In the genomic region with DNA sequence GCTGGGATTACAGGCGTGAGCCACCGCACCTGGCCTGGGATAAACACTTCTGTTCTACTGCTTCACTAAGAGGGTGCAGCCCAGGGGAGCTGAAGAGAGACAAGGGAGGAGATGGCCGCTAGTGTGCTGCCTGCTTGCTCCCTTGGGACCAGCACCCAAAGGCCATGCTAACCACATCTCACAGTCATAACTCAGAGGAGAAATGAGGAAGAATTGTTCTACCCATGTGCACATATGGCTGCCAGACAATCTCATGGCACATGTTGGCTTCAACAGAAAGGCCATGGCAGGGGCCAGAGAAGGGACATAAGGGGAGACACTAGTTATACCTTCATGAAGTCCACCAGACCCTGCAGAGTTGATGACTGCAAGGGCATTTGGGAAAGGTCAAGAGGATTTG, we compare ENCODE assay signal across 18 cellular contexts. TPM values are rescaled to one million over a fixed set of nuclear protein-coding genes. Genes with fewer than 3 reads are reported as not detected.
A peak's percentile ranks its signal among the peaks of the same experiment; 100 is the strongest.
DNase-seq lines count a peak whose midpoint lies in the region; ATAC-seq, FAIRE-seq and TF ChIP-seq lines count a peak whose summit lies in the region.
"Had no signal": no experiment of that assay in that cellular context is flagged by ENCODE, and none has a peak within 500 bp of the region (broad histone marks: within the 10 kb centered on the region; RNA-seq: fewer than 3 reads in every experiment).

No MANE protein-coding gene starts in this region.

- DNase-seq in NOMO-1 treated with dmso at 0.1 percent for 144 hours (lab: John Stamatoyannopoulos, UW; ENCODE audit: unreplicated experiment) (no peak), NCI-H774 (lab: John Stamatoyannopoulos, UW) (no peak), pancreas (no peak), lower leg skin (ENCODE audit: low spot score in 2 of 2) (no peak)
- DNase-seq: aorta, left colon, NCI-H1694 treated with DMSO at 0.1 percent for 48 hours, NCI-H82, trophoblast cell had no signal

- no peak for TF ChIP-seq POLR2A in lower leg skin (IDR thresholded peaks at IDR 0.05)

- peak; percentile 61 for ATAC-seq in GM18499 (IDR thresholded peaks at IDR 0.05; ENCODE audit: insufficient read depth, unreplicated experiment)
- ATAC-seq in GM19452 (IDR thresholded peaks at IDR 0.05; ENCODE audit: unreplicated experiment): peak; percentile 90
- peak; percentile 77 for ATAC-seq in HG02798 (IDR thresholded peaks at IDR 0.05; ENCODE audit: poor library complexity, unreplicated experiment)
- ATAC-seq in HG03432 (IDR thresholded peaks at IDR 0.05; ENCODE audit: unreplicated experiment): peak; percentile 88
- no peak for ATAC-seq in pancreas
- ATAC-seq: left colon had no signal

- H3K4me1 ChIP-seq in pancreas: no peaks in the 10 kb centered on the region

- no peak for FAIRE-seq in pancreas (lab: Jason Lieb, UNC)
- FAIRE-seq: H1 had no signal

- intact Hi-C loops in pancreas (cut with DNase I): no loop called here
- intact Hi-C loops in lower leg skin (cut with DNase I; ENCODE audit: low total_unique reads): no loop called here

- H3K27me3 ChIP-seq in pancreas: no peaks in the 10 kb centered on the region
- H3K27me3 ChIP-seq: SJSA1 had no signal

- no peak overlapping the region for H3K27ac ChIP-seq in pancreas
- H3K27ac ChIP-seq: SJSA1, skin epidermis, VCaP had no signal

- no peaks in the 10 kb centered on the region for H3K9me3 ChIP-seq in pancreas
- H3K9me3 ChIP-seq: SJSA1 had no signal

- WGBS in pancreas, 2 donors: 94 to 100% methylated on average over 3 of the region's 3 CpGs
- WGBS in lower leg skin, 2 donors: 97 to 98% methylated on average over 3 of the region's 3 CpGs

- H3K4me3 ChIP-seq in pancreas (no peak overlapping the region), lower leg skin (ENCODE audit: low read depth, poor library complexity, severe bottlenecking) (no peak overlapping the region)
- H3K4me3 ChIP-seq: SJSA1, skin epidermis had no signal

- no peaks in the 10 kb centered on the region for H3K36me3 ChIP-seq in pancreas

- TF ChIP-seq CTCF in pancreas (IDR thresholded peaks at IDR 0.05) (no peak), lower leg skin (IDR thresholded peaks at IDR 0.05) (no peak)

RNA-seq across cellular contexts. Expression of gene CLDN22, which starts 22.4 kb away (rescaled TPM):
- total RNA-seq in pancreas (not detected), lower leg skin (not detected)
- under 1 TPM in 1 of 2 donors, not detected in 1; 0.02 TPM for polyA plus RNA-seq in pancreas
- total RNA-seq: A172, aorta, H1, left colon, SJSA1 had no signal
- polyA plus RNA-seq: aorta, H1 had no signal

RNA-seq across cellular contexts. Expression of gene CLDN24, which starts 24.6 kb away (rescaled TPM):
- total RNA-seq in pancreas (not detected), lower leg skin (not detected)
- polyA plus RNA-seq in pancreas: not detected
- total RNA-seq: A172, aorta, H1, left colon, SJSA1 had no signal
- polyA plus RNA-seq: aorta, H1 had no signal

Comparison
In these comparisons a context has a peak if more than half of its experiments do, and no peak if none do; other contexts are left out.
1. ATAC-seq: peak in GM18499 (single experiment), GM19452 (single experiment), HG02798 (single experiment) and HG03432 (single experiment); none in pancreas (0 of 4).